ENCODE assay signal across 17 cellular contexts in the genomic region with DNA sequence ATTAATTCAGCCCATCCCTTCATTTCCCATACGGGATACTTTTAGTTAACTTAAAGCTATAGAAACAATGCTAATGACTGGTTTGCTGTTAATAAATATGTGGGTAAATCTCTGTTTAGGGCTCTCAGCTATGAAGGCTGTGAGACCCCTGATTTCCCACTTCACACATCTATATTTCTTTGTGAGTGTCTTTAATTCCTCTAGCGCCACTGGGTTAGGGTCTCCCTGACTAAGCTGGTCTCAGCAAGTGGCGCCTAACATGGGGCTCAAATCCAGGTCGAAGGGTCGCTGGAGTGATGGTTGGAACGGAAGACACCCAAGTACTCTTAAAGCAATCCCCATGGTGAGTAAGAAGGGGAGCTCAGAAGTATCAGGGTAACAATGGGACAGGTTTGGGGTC. TPM values are rescaled to one million over a fixed set of nuclear protein-coding genes. Genes with fewer than 3 reads are reported as not detected.
DNase-seq lines count a peak whose midpoint lies in the region; ATAC-seq and TF ChIP-seq lines count a peak whose summit lies in the region.
"Had no signal": no experiment of that assay in that cellular context is flagged by ENCODE, and none has a peak within 500 bp of the region (broad histone marks: within the 10 kb centered on the region; RNA-seq: fewer than 3 reads in every experiment).

No MANE protein-coding gene starts in this region.

- H3K4me3 ChIP-seq in fibroblast of the aortic adventitia (ENCODE audit: low read depth, low read length) = no peak overlapping the region
- H3K4me3 ChIP-seq: SJSA1 had no signal

- intact Hi-C loops in activated CD4-positive, alpha-beta T cell treated with anti-CD3 and anti-CD28 coated beads for 36 hours (cut with DNase I, micrococcal nuclease) = no loop called here

- CTCF ChIA-PET in activated CD4-positive, alpha-beta T cell treated with anti-CD3 and anti-CD28 coated beads for 36 hours (lab: Charles Lee) = interaction anchor here (0.7 kb wide), 1 partner anchor 65 kb away, joined by 3 read pairs; no protein-coding TSS in a partner anchor

- no peak overlapping the region for H3K4me3 Mint-ChIP-seq in activated CD4-positive, alpha-beta T cell treated with anti-CD3 and anti-CD28 coated beads for 36 hours

- no peaks in the 10 kb centered on the region for H3K27me3 Mint-ChIP-seq in activated CD4-positive, alpha-beta T cell treated with anti-CD3 and anti-CD28 coated beads for 36 hours

- no peak overlapping the region for H3K27ac Mint-ChIP-seq in activated CD4-positive, alpha-beta T cell treated with anti-CD3 and anti-CD28 coated beads for 36 hours

- peak; percentile 5 for DNase-seq in activated CD4-positive, alpha-beta T cell treated with anti-CD3 and anti-CD28 coated beads for 36 hours
- no peak for DNase-seq in activated CD4-positive, alpha-beta T cell treated with anti-CD3 and anti-CD28 coated beads for 1 hour
- DNase-seq in amniotic epithelial cell (ENCODE audit: low read depth) = peak; percentile 12
- peak; percentile 1 for DNase-seq in fibroblast of the aortic adventitia (ENCODE audit: low read depth)
- DNase-seq in retina = peak; percentile 16
- no peak for DNase-seq in hippocampal formation (lab: John Stamatoyannopoulos, UW)
- DNase-seq: 8988T, DMS 273 treated with DMSO at 0.1 percent for 48 hours, NCI-H1092, NCI-H1694, NCI-H2107, NCI-H226, NCI-H526 had no signal

- TF ChIP-seq CTCF in fibroblast of the aortic adventitia (IDR thresholded peaks at IDR 0.05; ENCODE audit: insufficient read depth, low read length) = no peak

- H3K9me3 Mint-ChIP-seq in activated CD4-positive, alpha-beta T cell treated with anti-CD3 and anti-CD28 coated beads for 36 hours (ENCODE audit: low read depth) = peaks cover 38% of the 10 kb centered on the region

- H3K36me3 Mint-ChIP-seq in activated CD4-positive, alpha-beta T cell treated with anti-CD3 and anti-CD28 coated beads for 36 hours (ENCODE audit: low read depth) = no peaks in the 10 kb centered on the region

- H3K4me1 Mint-ChIP-seq in activated CD4-positive, alpha-beta T cell treated with anti-CD3 and anti-CD28 coated beads for 36 hours = no peaks in the 10 kb centered on the region

- POLR2A ChIA-PET in activated CD4-positive, alpha-beta T cell treated with anti-CD3 and anti-CD28 coated beads for 36 hours (lab: Charles Lee) = no interaction called here

- no peak for ATAC-seq in activated CD4-positive, alpha-beta T cell treated with anti-CD3 and anti-CD28 coated beads for 36 hours
- ATAC-seq in GM18517 (IDR thresholded peaks at IDR 0.05; ENCODE audit: unreplicated experiment) = no peak
- ATAC-seq in activated CD4-positive, CD25-positive, alpha-beta regulatory T cell treated with anti-CD3 and anti-CD28 coated beads, Interleukin-2, amount 50 U/mL, for 24 hours = no peak

RNA-seq across cellular contexts. Expression of a gene that starts 14.4 kb away (rescaled TPM):
- total RNA-seq in activated CD4-positive, alpha-beta T cell treated with anti-CD3 and anti-CD28 coated beads for 36 hours = not detected
- not detected in 2 replicates for total RNA-seq in fibroblast of the aortic adventitia (ENCODE audit: low replicate concordance)
- total RNA-seq: HT1080, SJSA1 had no signal

RNA-seq across cellular contexts. Expression of a gene that starts 40.0 kb away (rescaled TPM):
- total RNA-seq in activated CD4-positive, alpha-beta T cell treated with anti-CD3 and anti-CD28 coated beads for 36 hours = not detected
- total RNA-seq in fibroblast of the aortic adventitia (ENCODE audit: low replicate concordance) = not detected in 2 replicates
- total RNA-seq: HT1080, SJSA1 had no signal

RNA-seq across cellular contexts. Expression of a gene that starts 45.2 kb away (rescaled TPM):
- not detected for total RNA-seq in activated CD4-positive, alpha-beta T cell treated with anti-CD3 and anti-CD28 coated beads for 36 hours
- not detected in 2 replicates for total RNA-seq in fibroblast of the aortic adventitia (ENCODE audit: low replicate concordance)
- total RNA-seq: SJSA1 had no signal

RNA-seq across cellular contexts. Expression of a gene that starts 57.5 kb away (rescaled TPM):
- not detected for total RNA-seq in activated CD4-positive, alpha-beta T cell treated with anti-CD3 and anti-CD28 coated beads for 36 hours
- total RNA-seq in fibroblast of the aortic adventitia (ENCODE audit: low replicate concordance) = not detected in 2 replicates
- total RNA-seq: SJSA1 had no signal

Comparison
In these comparisons a context has a peak if more than half of its experiments do, and no peak if none do; other contexts are left out.
1. DNase-seq: peak in activated CD4-positive, alpha-beta T cell treated with anti-CD3 and anti-CD28 coated beads for 36 hours (single experiment), amniotic epithelial cell (single experiment), fibroblast of the aortic adventitia (single experiment) and retina (single experiment); none in activated CD4-positive, alpha-beta T cell treated with anti-CD3 and anti-CD28 coated beads for 1 hour (single experiment) and hippocampal formation (0 of 2).